ENCODE assay signal across 1 cellular context in the genomic region with DNA sequence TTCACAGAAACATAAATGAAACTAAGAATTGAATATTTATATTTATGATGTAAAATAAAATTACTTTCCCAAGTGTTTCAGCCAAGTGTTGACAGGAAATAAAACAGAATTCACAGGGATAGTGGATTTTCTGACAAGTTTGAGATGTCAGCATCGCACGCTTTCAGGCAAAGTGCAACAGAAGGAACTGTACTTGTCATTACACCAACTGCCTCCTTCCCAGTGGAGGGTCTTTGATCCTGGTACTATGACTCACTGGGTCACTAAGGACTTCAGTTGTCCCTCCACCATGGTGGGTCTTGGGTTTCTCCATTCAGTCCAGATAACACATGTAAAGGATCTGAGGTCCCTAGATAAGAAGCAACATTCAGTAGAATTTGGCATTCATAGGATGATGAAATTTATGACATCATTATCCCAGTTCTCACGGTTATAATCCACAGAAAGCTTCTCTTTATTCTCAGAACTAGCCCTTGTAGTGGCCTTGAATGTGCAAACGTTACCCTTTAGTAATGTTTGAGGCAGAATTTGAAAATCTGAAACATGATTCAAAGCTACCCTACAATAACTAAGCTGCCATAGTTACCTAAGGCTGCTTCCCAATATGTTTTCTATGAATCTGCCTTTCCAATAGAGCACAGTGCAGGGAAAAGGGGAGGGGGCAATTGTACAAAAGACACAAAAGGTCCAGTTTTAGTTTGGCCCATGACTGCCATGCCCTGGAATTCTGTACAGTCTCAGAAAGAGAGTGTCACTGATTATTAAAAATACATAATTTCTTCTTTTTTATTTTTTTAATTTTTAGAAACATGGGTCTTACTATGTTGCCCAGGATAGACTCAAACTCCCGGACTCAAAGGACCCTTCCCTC.
A peak's percentile ranks its signal among the peaks of the same experiment; 100 is the strongest.
TF ChIP-seq lines count a peak whose summit lies in the region.

No MANE protein-coding gene starts in this region.

TF ChIP-seq in HEK293, 187 proteins besides CTCF, POLR2A, EP300 and RAD21 (continued from another document and continues in another):
- TF ChIP-seq BCL11A (tag by site-specific recombination; IDR thresholded peaks at IDR 0.05; ENCODE audit: low read depth) (no peak), ZNF37A (tag by site-specific recombination; IDR thresholded peaks at IDR 0.05) (no peak), YY2 (tag by site-specific recombination; IDR thresholded peaks at IDR 0.05) (no peak), ZNF174 (tag by site-specific recombination; IDR thresholded peaks at IDR 0.05) (no peak), ZNF266 (tag by site-specific recombination; IDR thresholded peaks at IDR 0.05; ENCODE audit: low read depth) (no peak), ZNF629 (tag by site-specific recombination; IDR thresholded peaks at IDR 0.05) (peak; percentile 86), ZNF16 (tag by site-specific recombination; IDR thresholded peaks at IDR 0.05; ENCODE audit: low read depth) (no peak), ZNF341 (tag by site-specific recombination; IDR thresholded peaks at IDR 0.05; ENCODE audit: low read depth) (no peak), ZNF140 (tag by site-specific recombination; IDR thresholded peaks at IDR 0.05) (no peak), SCRT1 (tag by site-specific recombination; IDR thresholded peaks at IDR 0.05; ENCODE audit: borderline replicate concordance) (no peak), ZNF24 (tag by site-specific recombination; IDR thresholded peaks at IDR 0.05) (peak; percentile 55; the same call in 1 of the 2 replicates), KLF16 (tag by site-specific recombination; IDR thresholded peaks at IDR 0.05) (peak; percentile 44; the same call in 1 of the 2 replicates), ZNF548 (tag by site-specific recombination; IDR thresholded peaks at IDR 0.05) (no peak), ZBTB1 (tag by site-specific recombination; IDR thresholded peaks at IDR 0.05) (no peak), ZNF555 (tag by site-specific recombination; conservative IDR thresholded peaks at IDR 0.05) (no peak), GLIS1 (tag by site-specific recombination; IDR thresholded peaks at IDR 0.05) (no peak), ZNF426 (tag by site-specific recombination; IDR thresholded peaks at IDR 0.05) (no peak), GLI4 (tag by site-specific recombination; IDR thresholded peaks at IDR 0.05) (no peak), ZNF600 (tag by site-specific recombination; IDR thresholded peaks at IDR 0.05) (no peak), REPIN1 (tag by site-specific recombination; IDR thresholded peaks at IDR 0.05; ENCODE audit: low read depth) (no peak), ZNF223 (tag by site-specific recombination; IDR thresholded peaks at IDR 0.05) (no peak), ZNF184 (tag by site-specific recombination; IDR thresholded peaks at IDR 0.05) (no peak), ZNF521 (tag by site-specific recombination; IDR thresholded peaks at IDR 0.05) (no peak), ZNF324 (tag by site-specific recombination; IDR thresholded peaks at IDR 0.05) (peak; percentile 42; the same call in 1 of the 2 replicates), BCL11B (tag by site-specific recombination; IDR thresholded peaks at IDR 0.05; ENCODE audit: low read depth) (no peak), TCF7L2 (IDR thresholded peaks at IDR 0.05; ENCODE audit: borderline replicate concordance, low read depth, low read length) (no peak), GLIS2 (tag by site-specific recombination; IDR thresholded peaks at IDR 0.05) (peak; percentile 61), ZNF624 (tag by site-specific recombination; IDR thresholded peaks at IDR 0.05) (no peak), ZNF23 (tag by site-specific recombination; IDR thresholded peaks at IDR 0.05; ENCODE audit: borderline replicate concordance) (no peak), ZIC2 (tag by site-specific recombination; IDR thresholded peaks at IDR 0.05) (peak; percentile 46), ZNF514 (tag by site-specific recombination; IDR thresholded peaks at IDR 0.05) (no peak), ZFP37 (tag by site-specific recombination; IDR thresholded peaks at IDR 0.05) (no peak), ZNF175 (tag by site-specific recombination; IDR thresholded peaks at IDR 0.05) (no peak), ZNF248 (tag by site-specific recombination; IDR thresholded peaks at IDR 0.05) (no peak)
- TF ChIP-seq, protein P1, sequence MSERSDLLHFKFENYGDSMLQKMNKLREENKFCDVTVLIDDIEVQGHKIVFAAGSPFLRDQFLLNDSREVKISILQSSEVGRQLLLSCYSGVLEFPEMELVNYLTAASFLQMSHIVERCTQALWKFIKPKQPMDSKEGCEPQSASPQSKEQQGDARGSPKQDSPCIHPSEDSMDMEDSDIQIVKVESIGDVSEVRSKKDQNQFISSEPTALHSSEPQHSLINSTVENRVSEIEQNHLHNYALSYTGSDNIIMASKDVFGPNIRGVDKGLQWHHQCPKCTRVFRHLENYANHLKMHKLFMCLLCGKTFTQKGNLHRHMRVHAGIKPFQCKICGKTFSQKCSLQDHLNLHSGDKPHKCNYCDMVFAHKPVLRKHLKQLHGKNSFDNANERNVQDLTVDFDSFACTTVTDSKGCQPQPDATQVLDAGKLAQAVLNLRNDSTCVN (tag by site-specific recombination; optimal IDR thresholded peaks at IDR 0.05) = no peak
- TF ChIP-seq, protein P2, sequence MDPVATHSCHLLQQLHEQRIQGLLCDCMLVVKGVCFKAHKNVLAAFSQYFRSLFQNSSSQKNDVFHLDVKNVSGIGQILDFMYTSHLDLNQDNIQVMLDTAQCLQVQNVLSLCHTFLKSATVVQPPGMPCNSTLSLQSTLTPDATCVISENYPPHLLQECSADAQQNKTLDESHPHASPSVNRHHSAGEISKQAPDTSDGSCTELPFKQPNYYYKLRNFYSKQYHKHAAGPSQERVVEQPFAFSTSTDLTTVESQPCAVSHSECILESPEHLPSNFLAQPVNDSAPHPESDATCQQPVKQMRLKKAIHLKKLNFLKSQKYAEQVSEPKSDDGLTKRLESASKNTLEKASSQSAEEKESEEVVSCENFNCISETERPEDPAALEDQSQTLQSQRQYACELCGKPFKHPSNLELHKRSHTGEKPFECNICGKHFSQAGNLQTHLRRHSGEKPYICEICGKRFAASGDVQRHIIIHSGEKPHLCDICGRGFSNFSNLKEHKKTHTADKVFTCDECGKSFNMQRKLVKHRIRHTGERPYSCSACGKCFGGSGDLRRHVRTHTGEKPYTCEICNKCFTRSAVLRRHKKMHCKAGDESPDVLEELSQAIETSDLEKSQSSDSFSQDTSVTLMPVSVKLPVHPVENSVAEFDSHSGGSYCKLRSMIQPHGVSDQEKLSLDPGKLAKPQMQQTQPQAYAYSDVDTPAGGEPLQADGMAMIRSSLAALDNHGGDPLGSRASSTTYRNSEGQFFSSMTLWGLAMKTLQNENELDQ (tag by site-specific recombination; IDR thresholded peaks at IDR 0.05; ENCODE audit: low read depth) = no peak
- TF ChIP-seq, protein P3, sequence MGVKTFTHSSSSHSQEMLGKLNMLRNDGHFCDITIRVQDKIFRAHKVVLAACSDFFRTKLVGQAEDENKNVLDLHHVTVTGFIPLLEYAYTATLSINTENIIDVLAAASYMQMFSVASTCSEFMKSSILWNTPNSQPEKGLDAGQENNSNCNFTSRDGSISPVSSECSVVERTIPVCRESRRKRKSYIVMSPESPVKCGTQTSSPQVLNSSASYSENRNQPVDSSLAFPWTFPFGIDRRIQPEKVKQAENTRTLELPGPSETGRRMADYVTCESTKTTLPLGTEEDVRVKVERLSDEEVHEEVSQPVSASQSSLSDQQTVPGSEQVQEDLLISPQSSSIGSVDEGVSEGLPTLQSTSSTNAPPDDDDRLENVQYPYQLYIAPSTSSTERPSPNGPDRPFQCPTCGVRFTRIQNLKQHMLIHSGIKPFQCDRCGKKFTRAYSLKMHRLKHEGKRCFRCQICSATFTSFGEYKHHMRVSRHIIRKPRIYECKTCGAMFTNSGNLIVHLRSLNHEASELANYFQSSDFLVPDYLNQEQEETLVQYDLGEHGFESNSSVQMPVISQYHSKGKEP (tag by site-specific recombination; IDR thresholded peaks at IDR 0.05) = no peak
- TF ChIP-seq, protein P4, sequence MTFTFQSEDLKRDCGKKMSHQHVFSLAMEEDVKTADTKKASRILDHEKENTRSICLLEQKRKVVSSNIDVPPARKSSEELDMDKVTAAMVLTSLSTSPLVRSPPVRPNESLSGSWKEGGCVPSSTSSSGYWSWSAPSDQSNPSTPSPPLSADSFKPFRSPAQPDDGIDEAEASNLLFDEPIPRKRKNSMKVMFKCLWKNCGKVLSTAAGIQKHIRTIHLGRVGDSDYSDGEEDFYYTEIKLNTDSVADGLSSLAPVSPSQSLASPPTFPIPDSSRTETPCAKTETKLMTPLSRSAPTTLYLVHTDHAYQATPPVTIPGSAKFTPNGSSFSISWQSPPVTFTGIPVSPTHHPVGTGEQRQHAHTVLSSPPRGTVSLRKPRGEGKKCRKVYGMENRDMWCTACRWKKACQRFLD (tag by site-specific recombination; IDR thresholded peaks at IDR 0.05) = no peak
- TF ChIP-seq, protein P5, sequence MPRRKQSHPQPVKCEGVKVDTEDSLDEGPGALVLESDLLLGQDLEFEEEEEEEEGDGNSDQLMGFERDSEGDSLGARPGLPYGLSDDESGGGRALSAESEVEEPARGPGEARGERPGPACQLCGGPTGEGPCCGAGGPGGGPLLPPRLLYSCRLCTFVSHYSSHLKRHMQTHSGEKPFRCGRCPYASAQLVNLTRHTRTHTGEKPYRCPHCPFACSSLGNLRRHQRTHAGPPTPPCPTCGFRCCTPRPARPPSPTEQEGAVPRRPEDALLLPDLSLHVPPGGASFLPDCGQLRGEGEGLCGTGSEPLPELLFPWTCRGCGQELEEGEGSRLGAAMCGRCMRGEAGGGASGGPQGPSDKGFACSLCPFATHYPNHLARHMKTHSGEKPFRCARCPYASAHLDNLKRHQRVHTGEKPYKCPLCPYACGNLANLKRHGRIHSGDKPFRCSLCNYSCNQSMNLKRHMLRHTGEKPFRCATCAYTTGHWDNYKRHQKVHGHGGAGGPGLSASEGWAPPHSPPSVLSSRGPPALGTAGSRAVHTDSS (tag by site-specific recombination; IDR thresholded peaks at IDR 0.05) = no peak
- TF ChIP-seq, protein P6, sequence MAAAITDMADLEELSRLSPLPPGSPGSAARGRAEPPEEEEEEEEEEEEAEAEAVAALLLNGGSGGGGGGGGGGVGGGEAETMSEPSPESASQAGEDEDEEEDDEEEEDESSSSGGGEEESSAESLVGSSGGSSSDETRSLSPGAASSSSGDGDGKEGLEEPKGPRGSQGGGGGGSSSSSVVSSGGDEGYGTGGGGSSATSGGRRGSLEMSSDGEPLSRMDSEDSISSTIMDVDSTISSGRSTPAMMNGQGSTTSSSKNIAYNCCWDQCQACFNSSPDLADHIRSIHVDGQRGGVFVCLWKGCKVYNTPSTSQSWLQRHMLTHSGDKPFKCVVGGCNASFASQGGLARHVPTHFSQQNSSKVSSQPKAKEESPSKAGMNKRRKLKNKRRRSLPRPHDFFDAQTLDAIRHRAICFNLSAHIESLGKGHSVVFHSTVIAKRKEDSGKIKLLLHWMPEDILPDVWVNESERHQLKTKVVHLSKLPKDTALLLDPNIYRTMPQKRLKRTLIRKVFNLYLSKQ (tag by site-specific recombination; IDR thresholded peaks at IDR 0.05; ENCODE audit: borderline replicate concordance) = no peak
- TF ChIP-seq, protein P7, sequence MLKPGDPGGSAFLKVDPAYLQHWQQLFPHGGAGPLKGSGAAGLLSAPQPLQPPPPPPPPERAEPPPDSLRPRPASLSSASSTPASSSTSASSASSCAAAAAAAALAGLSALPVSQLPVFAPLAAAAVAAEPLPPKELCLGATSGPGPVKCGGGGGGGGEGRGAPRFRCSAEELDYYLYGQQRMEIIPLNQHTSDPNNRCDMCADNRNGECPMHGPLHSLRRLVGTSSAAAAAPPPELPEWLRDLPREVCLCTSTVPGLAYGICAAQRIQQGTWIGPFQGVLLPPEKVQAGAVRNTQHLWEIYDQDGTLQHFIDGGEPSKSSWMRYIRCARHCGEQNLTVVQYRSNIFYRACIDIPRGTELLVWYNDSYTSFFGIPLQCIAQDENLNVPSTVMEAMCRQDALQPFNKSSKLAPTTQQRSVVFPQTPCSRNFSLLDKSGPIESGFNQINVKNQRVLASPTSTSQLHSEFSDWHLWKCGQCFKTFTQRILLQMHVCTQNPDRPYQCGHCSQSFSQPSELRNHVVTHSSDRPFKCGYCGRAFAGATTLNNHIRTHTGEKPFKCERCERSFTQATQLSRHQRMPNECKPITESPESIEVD (tag by site-specific recombination; IDR thresholded peaks at IDR 0.05) = no peak
- TF ChIP-seq, protein P8, sequence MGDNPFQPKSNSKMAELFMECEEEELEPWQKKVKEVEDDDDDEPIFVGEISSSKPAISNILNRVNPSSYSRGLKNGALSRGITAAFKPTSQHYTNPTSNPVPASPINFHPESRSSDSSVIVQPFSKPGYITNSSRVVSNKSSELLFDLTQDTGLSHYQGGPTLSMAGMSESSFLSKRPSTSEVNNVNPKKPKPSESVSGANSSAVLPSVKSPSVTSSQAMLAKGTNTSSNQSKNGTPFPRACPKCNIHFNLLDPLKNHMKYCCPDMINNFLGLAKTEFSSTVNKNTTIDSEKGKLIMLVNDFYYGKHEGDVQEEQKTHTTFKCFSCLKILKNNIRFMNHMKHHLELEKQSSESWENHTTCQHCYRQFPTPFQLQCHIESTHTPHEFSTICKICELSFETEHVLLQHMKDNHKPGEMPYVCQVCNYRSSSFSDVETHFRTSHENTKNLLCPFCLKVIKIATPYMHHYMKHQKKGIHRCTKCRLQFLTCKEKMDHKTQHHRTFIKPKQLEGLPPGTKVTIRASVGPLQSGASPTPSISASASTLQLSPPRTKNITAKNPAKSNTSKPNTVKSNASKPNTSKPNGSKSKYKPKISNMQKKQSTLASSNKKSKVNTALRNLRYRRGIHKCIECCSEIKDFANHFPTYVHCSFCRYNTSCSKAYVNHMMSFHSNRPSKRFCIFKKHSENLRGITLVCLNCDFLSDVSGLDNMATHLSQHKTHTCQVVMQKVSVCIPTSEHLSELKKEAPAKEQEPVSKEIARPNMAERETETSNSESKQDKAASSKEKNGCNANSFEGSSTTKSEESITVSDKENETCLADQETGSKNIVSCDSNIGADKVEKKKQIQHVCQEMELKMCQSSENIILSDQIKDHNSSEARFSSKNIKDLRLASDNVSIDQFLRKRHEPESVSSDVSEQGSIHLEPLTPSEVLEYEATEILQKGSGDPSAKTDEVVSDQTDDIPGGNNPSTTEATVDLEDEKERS (tag by site-specific recombination; IDR thresholded peaks at IDR 0.05) = no peak
- TF ChIP-seq, protein P9, sequence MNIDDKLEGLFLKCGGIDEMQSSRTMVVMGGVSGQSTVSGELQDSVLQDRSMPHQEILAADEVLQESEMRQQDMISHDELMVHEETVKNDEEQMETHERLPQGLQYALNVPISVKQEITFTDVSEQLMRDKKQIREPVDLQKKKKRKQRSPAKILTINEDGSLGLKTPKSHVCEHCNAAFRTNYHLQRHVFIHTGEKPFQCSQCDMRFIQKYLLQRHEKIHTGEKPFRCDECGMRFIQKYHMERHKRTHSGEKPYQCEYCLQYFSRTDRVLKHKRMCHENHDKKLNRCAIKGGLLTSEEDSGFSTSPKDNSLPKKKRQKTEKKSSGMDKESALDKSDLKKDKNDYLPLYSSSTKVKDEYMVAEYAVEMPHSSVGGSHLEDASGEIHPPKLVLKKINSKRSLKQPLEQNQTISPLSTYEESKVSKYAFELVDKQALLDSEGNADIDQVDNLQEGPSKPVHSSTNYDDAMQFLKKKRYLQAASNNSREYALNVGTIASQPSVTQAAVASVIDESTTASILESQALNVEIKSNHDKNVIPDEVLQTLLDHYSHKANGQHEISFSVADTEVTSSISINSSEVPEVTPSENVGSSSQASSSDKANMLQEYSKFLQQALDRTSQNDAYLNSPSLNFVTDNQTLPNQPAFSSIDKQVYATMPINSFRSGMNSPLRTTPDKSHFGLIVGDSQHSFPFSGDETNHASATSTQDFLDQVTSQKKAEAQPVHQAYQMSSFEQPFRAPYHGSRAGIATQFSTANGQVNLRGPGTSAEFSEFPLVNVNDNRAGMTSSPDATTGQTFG (tag by site-specific recombination; IDR thresholded peaks at IDR 0.05; ENCODE audit: borderline replicate concordance) = no peak
